ENCODE assay signal across 24 cellular contexts in genomic region chr3:95731753-95732152, GRCh38.
"Had no signal": no experiment of that assay in that cellular context is flagged by ENCODE, and none has a peak within 500 bp of the region (broad histone marks: within the 10 kb centered on the region; RNA-seq: fewer than 3 reads in every experiment).

No MANE protein-coding gene starts in this region.

- H3K36me3 Mint-ChIP-seq: activated CD4-positive, alpha-beta memory T cell treated with anti-CD3 and anti-CD28 coated beads for 36 hours; activated naive CD8-positive, alpha-beta T cell treated with anti-CD3 and anti-CD28 coated beads, Interleukin-2, amount 10 ng/mL, durations not matched to agents 7 days and 5 days had no signal

- H3K4me3 ChIP-seq: adrenal gland, breast epithelium, SJCRH30 had no signal

- DNase-seq: activated CD4-positive, alpha-beta memory T cell treated with anti-CD3 and anti-CD28 coated beads for 36 hours; activated CD4-positive, alpha-beta T cell treated with anti-CD3 and anti-CD28 coated beads, Interleukin-2, amount 10 ng/mL, durations not matched to agents 7 days and 5 days; activated CD4-positive, CD25-positive, alpha-beta regulatory T cell; activated CD8-positive, alpha-beta memory T cell treated with anti-CD3 and anti-CD28 coated beads for 24 hours; activated naive CD4-positive, alpha-beta T cell treated with anti-CD3 and anti-CD28 coated beads, Interleukin-2, amount 50 U/mL, for 16 hours; activated naive CD8-positive, alpha-beta T cell treated with anti-CD3 and anti-CD28 coated beads, Interleukin-2, amount 10 ng/mL, durations not matched to agents 7 days and 5 days; activated T-cell treated with anti-CD3 and anti-CD28 coated beads, Interleukin-2, amount 50 U/mL, for 4 hours; adrenal gland; aorta; central memory CD4-positive, alpha-beta T cell; Kasumi-1; NCI-H1092; NCI-H1417; NCI-H2029; NCI-H446; NCI-H524; Right ventricle myocardium superior; SJCRH30; SK-N-SH; T-helper 1 cell had no signal

- H3K4me2 ChIP-seq: SK-N-SH had no signal

- H3K27me3 Mint-ChIP-seq: activated CD4-positive, alpha-beta memory T cell treated with anti-CD3 and anti-CD28 coated beads for 36 hours; activated CD4-positive, alpha-beta T cell treated with anti-CD3 and anti-CD28 coated beads, Interleukin-2, amount 10 ng/mL, durations not matched to agents 7 days and 5 days; activated naive CD8-positive, alpha-beta T cell treated with anti-CD3 and anti-CD28 coated beads, Interleukin-2, amount 10 ng/mL, durations not matched to agents 7 days and 5 days; activated T-helper 17 cell treated with anti-CD3 and anti-CD28 coated beads, Interleukin-2, amount 50 U/mL, for 72 hours had no signal

- H3K4me1 Mint-ChIP-seq: activated CD4-positive, alpha-beta T cell treated with anti-CD3 and anti-CD28 coated beads, Interleukin-2, amount 10 ng/mL, durations not matched to agents 7 days and 5 days; activated naive CD8-positive, alpha-beta T cell treated with anti-CD3 and anti-CD28 coated beads, Interleukin-2, amount 10 ng/mL, durations not matched to agents 7 days and 5 days; activated T-helper 17 cell treated with anti-CD3 and anti-CD28 coated beads, Interleukin-2, amount 50 U/mL, for 72 hours had no signal

- H3K9me3 ChIP-seq: adrenal gland, breast epithelium, SJCRH30, SK-N-SH had no signal

- H3K4me1 ChIP-seq: adrenal gland, breast epithelium, SJCRH30 had no signal

- H3K27ac Mint-ChIP-seq: activated CD4-positive, alpha-beta memory T cell treated with anti-CD3 and anti-CD28 coated beads for 36 hours; activated CD4-positive, alpha-beta T cell treated with anti-CD3 and anti-CD28 coated beads, Interleukin-2, amount 10 ng/mL, durations not matched to agents 7 days and 5 days; activated naive CD8-positive, alpha-beta T cell treated with anti-CD3 and anti-CD28 coated beads, Interleukin-2, amount 10 ng/mL, durations not matched to agents 7 days and 5 days; activated T-helper 17 cell treated with anti-CD3 and anti-CD28 coated beads, Interleukin-2, amount 50 U/mL, for 72 hours had no signal

- H3K9me3 Mint-ChIP-seq: activated CD4-positive, alpha-beta memory T cell treated with anti-CD3 and anti-CD28 coated beads for 36 hours had no signal

- H3K27me3 ChIP-seq: adrenal gland, breast epithelium, SJCRH30 had no signal

- H3K27ac ChIP-seq: adrenal gland, breast epithelium, RWPE1, SJCRH30, VCaP had no signal

- H3K36me3 ChIP-seq: adrenal gland, breast epithelium, SJCRH30 had no signal

- H3K4me3 Mint-ChIP-seq: activated CD4-positive, alpha-beta memory T cell treated with anti-CD3 and anti-CD28 coated beads for 36 hours; activated CD4-positive, alpha-beta T cell treated with anti-CD3 and anti-CD28 coated beads, Interleukin-2, amount 10 ng/mL, durations not matched to agents 7 days and 5 days; activated naive CD8-positive, alpha-beta T cell treated with anti-CD3 and anti-CD28 coated beads, Interleukin-2, amount 10 ng/mL, durations not matched to agents 7 days and 5 days; activated T-cell treated with anti-CD3 and anti-CD28 coated beads, Interleukin-2, amount 50 U/mL, for 4 hours; activated T-helper 17 cell treated with anti-CD3 and anti-CD28 coated beads, Interleukin-2, amount 50 U/mL, for 72 hours had no signal

- H3K9ac ChIP-seq: SK-N-SH had no signal
